ENCODE assay signal across 8 cellular contexts in the genomic region with DNA sequence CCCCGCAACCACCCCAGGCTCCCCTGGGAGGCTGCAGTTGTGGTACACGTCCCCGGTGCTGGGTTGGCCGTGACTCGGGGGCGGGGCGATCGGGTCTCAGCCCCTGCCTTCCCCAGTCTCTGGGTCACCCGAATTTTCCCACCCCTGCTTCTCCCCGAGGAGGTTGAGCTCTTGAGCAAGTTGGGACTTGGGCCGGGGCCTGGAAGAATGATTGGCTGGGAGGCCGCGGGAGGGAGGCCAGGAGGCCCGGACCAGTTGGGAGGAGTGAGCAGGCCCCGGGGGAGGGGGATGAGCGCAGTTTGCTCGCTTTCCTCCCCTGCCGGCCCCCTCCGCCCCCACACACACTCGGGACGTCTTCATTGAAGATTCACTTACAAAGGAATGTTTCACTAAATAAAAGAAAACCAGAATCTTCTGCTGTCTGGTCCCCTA. TPM values are rescaled to one million over a fixed set of nuclear protein-coding genes. Genes with fewer than 3 reads are reported as not detected.
A peak's percentile ranks its signal among the peaks of the same experiment; 100 is the strongest.
DNase-seq lines count a peak whose midpoint lies in the region; ATAC-seq, FAIRE-seq and TF ChIP-seq lines count a peak whose summit lies in the region.

No MANE protein-coding gene starts in this region.

- H2AFZ ChIP-seq in trophoblast cell (ENCODE audit: insufficient read depth, low read length, poor library complexity) = peak overlapping the region; percentile 93

- peak overlapping the region; percentile 92 for H3K9ac ChIP-seq in adipocyte (ENCODE audit: low read length)
- peak overlapping the region; percentile 65 for H3K9ac ChIP-seq in trophoblast cell (ENCODE audit: low read length)

- H3K79me2 ChIP-seq in trophoblast cell (ENCODE audit: control insufficient read depth, insufficient read depth, low read length, poor library complexity) = peaks cover 12% of the 10 kb centered on the region

- peaks cover 27% of the 10 kb centered on the region for H3K79me1 ChIP-seq in trophoblast cell (ENCODE audit: low read length)

- H3K14ac ChIP-seq in trophoblast cell (ENCODE audit: low read length) = peak overlapping the region; percentile 64

- H2BK120ac ChIP-seq in trophoblast cell (ENCODE audit: insufficient read depth, low read length, poor library complexity) = peak overlapping the region; percentile 77

- H4K12ac ChIP-seq in trophoblast cell (ENCODE audit: low read depth, low read length) = peak overlapping the region; percentile 73

- H3K36me3 ChIP-seq in adipocyte (ENCODE audit: control insufficient read depth, insufficient read depth, low read length, severe bottlenecking) (no peaks in the 10 kb centered on the region), heart left ventricle (peaks cover 0 to 4% (median 0%) of the 10 kb centered on the region in 9 donors), trophoblast cell (ENCODE audit: control insufficient read depth in 1 of 2, insufficient read depth in 2 of 2, low read length in 2 of 2) (no peaks in the 10 kb centered on the region)

- intact Hi-C loops in heart left ventricle (cut with DNase I) = no loop called here

- ATAC-seq in heart left ventricle (peak in 3 of 4 donors; percentile 2 to 26 (median 21)), HG03025 (IDR thresholded peaks at IDR 0.05; ENCODE audit: low FRiP score, unreplicated experiment) (no peak), HG02642 (IDR thresholded peaks at IDR 0.05; ENCODE audit: poor library complexity, unreplicated experiment) (no peak)

- H3K9me3 ChIP-seq in adipocyte (ENCODE audit: control insufficient read depth, low read length) = no peaks in the 10 kb centered on the region
- no peaks in the 10 kb centered on the region for H3K9me3 ChIP-seq in heart left ventricle
- H3K9me3 ChIP-seq in trophoblast cell (ENCODE audit: insufficient read depth, low read depth, low read length) = no peaks in the 10 kb centered on the region

- no peak for TF ChIP-seq CTCF in heart left ventricle (IDR thresholded peaks at IDR 0.05)

- no peaks in the 10 kb centered on the region for H3K27me3 ChIP-seq in adipocyte (replicated peaks; ENCODE audit: control insufficient read depth, insufficient read depth, low read length)
- no peaks in the 10 kb centered on the region for H3K27me3 ChIP-seq in heart left ventricle
- H3K27me3 ChIP-seq in trophoblast cell (ENCODE audit: insufficient read depth, low read length) = no peaks in the 10 kb centered on the region

- H3K4ac ChIP-seq in trophoblast cell (ENCODE audit: low read depth, low read length) = peak overlapping the region; percentile 39

- no peak for DNase-seq in GM19239 (ENCODE audit: insufficient read length, low spot score)
- DNase-seq in adipocyte (ENCODE audit: low read depth) = peak; percentile 89
- DNase-seq in heart left ventricle = peak; percentile 89 to 95 (median 91)
- DNase-seq in trophoblast cell = no peak
- no peak for DNase-seq in NOMO-1 treated with DMSO at 0.1 percent for 48 hours (lab: John Stamatoyannopoulos, UW; ENCODE audit: unreplicated experiment)
- no peak for DNase-seq in NAMALWA (ENCODE audit: low spot score)

- H3K4me3 ChIP-seq in adipocyte (ENCODE audit: low read length) (peak overlapping the region; percentile 77), heart left ventricle (peak overlapping the region; percentile 26 to 65 (median 54)), trophoblast cell (ENCODE audit: low read depth, low read length) (peak overlapping the region; percentile 59)

- H3K18ac ChIP-seq in trophoblast cell (ENCODE audit: low read length) = peak overlapping the region; percentile 74

- peak in 1 of 2 donors; percentile 17 for TF ChIP-seq POLR2A in heart left ventricle (IDR thresholded peaks at IDR 0.05)

- peak overlapping the region; percentile 71 for H2BK12ac ChIP-seq in trophoblast cell (ENCODE audit: low read length)

- 21 to 32% (median 24%) methylated on average over 17 to 21 of the region's 21 CpGs for WGBS in heart left ventricle, 4 donors
- no CpG with 5 or more reads among the region's 21 CpGs for WGBS in trophoblast cell (ENCODE audit: extremely low coverage, insufficient coverage, insufficient read length)

- peak overlapping the region; percentile 11 for H2BK5ac ChIP-seq in trophoblast cell (ENCODE audit: low read depth, low read length, poor library complexity)

- H3K4me1 ChIP-seq in adipocyte (ENCODE audit: control insufficient read depth, insufficient read depth, low read length) (peaks cover 30% of the 10 kb centered on the region), heart left ventricle (peaks cover 0 to 42% (median 24%) of the 10 kb centered on the region in 12 donors), trophoblast cell (ENCODE audit: control insufficient read depth in 1 of 2, insufficient read depth in 2 of 2, low read length in 2 of 2) (peaks cover 16 to 21% of the 10 kb centered on the region in 2 experiments)

- H4K91ac ChIP-seq in trophoblast cell (ENCODE audit: low read depth, low read length) = peak overlapping the region; percentile 90

- H3K27ac ChIP-seq in heart left ventricle = peak overlapping the region; percentile 87 to 99 (median 92)
- H3K27ac ChIP-seq in trophoblast cell (ENCODE audit: low read depth, low read length) = no peak overlapping the region

- FAIRE-seq in GM19239 (lab: Jason Lieb, UNC) = peak; percentile 39

- H4K8ac ChIP-seq in trophoblast cell (ENCODE audit: low read depth, low read length) = peak overlapping the region; percentile 92

- H3K4me2 ChIP-seq in trophoblast cell (ENCODE audit: low read length) = peak overlapping the region; percentile 81

- peak overlapping the region; percentile 19 for H2AK5ac ChIP-seq in trophoblast cell (ENCODE audit: low read length)

- no peak overlapping the region for H3K23ac ChIP-seq in trophoblast cell (ENCODE audit: low read length)

RNA-seq across cellular contexts. Expression of a gene that starts 4.5 kb away (rescaled TPM):
- 10 to 100 TPM; 14.4 to 28.7 (median 22.5) TPM for total RNA-seq in heart left ventricle
- polyA plus RNA-seq in heart left ventricle = 10 to 100 TPM; 11.9 to 12.4 TPM
- 108 and 114 TPM in 2 replicates for polyA plus RNA-seq in trophoblast cell (2013)

RNA-seq across cellular contexts. Expression of a gene that starts 8.3 kb away (rescaled TPM):
- 1 to 10 TPM; 4.1 to 9.8 (median 6.3) TPM for total RNA-seq in heart left ventricle
- polyA plus RNA-seq in heart left ventricle = 1 to 10 TPM; 3.3 to 8.8 TPM
- polyA plus RNA-seq in trophoblast cell (2013) = 3.8 TPM in 2 replicates

RNA-seq across cellular contexts. Expression of a gene that starts 11.5 kb away (rescaled TPM):
- total RNA-seq in heart left ventricle = 100 to 1,000 TPM; 102 to 207 (median 123) TPM
- 100 to 1,000 TPM in 1 of 2 donors, 10 to 100 TPM in 1; 92.8 to 105 TPM for polyA plus RNA-seq in heart left ventricle
- 53.9 and 61.0 TPM in 2 replicates for polyA plus RNA-seq in trophoblast cell (2013)

RNA-seq across cellular contexts. Expression of a gene that starts 17.9 kb away (rescaled TPM):
- 1 to 10 TPM; 3.9 to 7.5 (median 5.7) TPM for total RNA-seq in heart left ventricle
- 1 to 10 TPM; 3.4 to 6.4 TPM for polyA plus RNA-seq in heart left ventricle
- 4.2 and 4.3 TPM in 2 replicates for polyA plus RNA-seq in trophoblast cell (2013)

Comparison
In these comparisons a context has a peak if more than half of its experiments do, and no peak if none do; other contexts are left out.
1. DNase-seq: peak in adipocyte (single experiment) and heart left ventricle (5 of 5); none in GM19239 (single experiment), trophoblast cell (0 of 2), NOMO-1 treated with DMSO at 0.1 percent for 48 hours (single experiment) and NAMALWA (single experiment).
2. ATAC-seq: peak in heart left ventricle (3 of 4); none in HG03025 (single experiment) and HG02642 (single experiment).
3. Peak in every context shown above with its lines, with median percentiles within 50 percentile points of each other: H3K4me3 ChIP-seq.